Comparison of ENCODE assay signal across 8 cellular contexts in the genomic region with DNA sequence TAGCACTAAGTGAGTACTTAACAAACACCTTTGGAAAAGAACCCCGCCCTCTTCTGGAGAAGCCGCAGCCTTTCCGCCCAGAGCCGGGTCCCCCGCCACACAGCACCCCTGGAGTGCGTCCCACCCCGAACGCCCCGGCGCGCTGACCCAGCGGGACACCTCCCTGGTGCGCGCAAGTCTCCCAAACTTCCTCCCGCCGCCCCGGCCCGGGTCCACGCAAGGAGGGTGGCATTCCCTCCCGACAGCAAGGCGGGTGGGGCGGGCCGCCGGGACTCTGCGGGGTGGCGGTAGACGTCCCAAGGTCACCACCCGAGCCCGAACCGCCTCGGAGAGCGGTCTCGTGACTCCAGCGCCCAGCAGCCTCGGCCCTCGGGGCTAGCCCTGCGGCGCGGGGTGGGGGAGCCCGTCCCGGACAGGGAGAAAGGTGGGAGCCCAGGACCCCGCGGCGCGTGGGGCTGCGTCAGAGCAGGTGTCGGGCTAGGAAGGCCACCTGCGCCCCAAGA. TPM values are rescaled to one million over a fixed set of nuclear protein-coding genes. Genes with fewer than 3 reads are reported as not detected.
DNase-seq lines count a peak whose midpoint lies in the region; ATAC-seq, FAIRE-seq and TF ChIP-seq lines count a peak whose summit lies in the region.

No MANE protein-coding gene starts in this region.

- in situ Hi-C loops in Caki2 (cut with HindIII; ENCODE audit: low pct_unique_long_range_greater_than_20kb, low sequenced_read_pairs) = no loop called here

- H3K4me1 Mint-ChIP-seq in T-helper 1 cell treated with Interleukin-12 subunit alpha and Interleukin-12 subunit beta and Interleukin-4 antibody, amounts not matched to agents 30 μg/mL and 1 μg/mL, for 36 hours (ENCODE audit: low read depth) = peaks cover 37% of the 10 kb centered on the region

- 2% methylated on average over 26 of the region's 48 CpGs for WGBS in smooth muscle cell (ENCODE audit: low lambda C conversion rate)

- H3K4me3 ChIP-seq in bronchial epithelial cell (ENCODE audit: low read depth, low read length) (peak overlapping the region; percentile 97), smooth muscle cell (peak overlapping the region; percentile 97)

- ATAC-seq in GM19467 (IDR thresholded peaks at IDR 0.05; ENCODE audit: unreplicated experiment) (peak; percentile 32), HG03469 (IDR thresholded peaks at IDR 0.05; ENCODE audit: unreplicated experiment) (peak; percentile 22)

- peak overlapping the region; percentile 68 for H3K27ac ChIP-seq in smooth muscle cell (ENCODE audit: low read depth)

- peaks cover 11% of the 10 kb centered on the region for H3K36me3 Mint-ChIP-seq in T-helper 1 cell treated with Interleukin-12 subunit alpha and Interleukin-12 subunit beta and Interleukin-4 antibody, amounts not matched to agents 30 μg/mL and 1 μg/mL, for 36 hours (ENCODE audit: low read depth)

- H3K79me2 ChIP-seq in smooth muscle cell (ENCODE audit: low read depth) = peaks cover 48% of the 10 kb centered on the region

- H3F3A ChIP-seq in smooth muscle cell (ENCODE audit: low read depth) = peaks cover 6% of the 10 kb centered on the region

- H3K4me3 Mint-ChIP-seq in T-helper 1 cell treated with Interleukin-12 subunit alpha and Interleukin-12 subunit beta and Interleukin-4 antibody, amounts not matched to agents 30 μg/mL and 1 μg/mL, for 36 hours = peak overlapping the region; percentile 86

- peak overlapping the region; percentile 99 for H2AFZ ChIP-seq in smooth muscle cell (ENCODE audit: low read depth)

- peaks cover 12% of the 10 kb centered on the region for H3K4me1 ChIP-seq in smooth muscle cell (ENCODE audit: low read depth)

- peak overlapping the region; percentile 82 for H3K9ac ChIP-seq in smooth muscle cell (ENCODE audit: low read depth)

- no peak for TF ChIP-seq CTCF in bronchial epithelial cell (IDR thresholded peaks at IDR 0.05; ENCODE audit: insufficient read depth, low read length, severe bottlenecking)
- TF ChIP-seq CTCF in smooth muscle cell (IDR thresholded peaks at IDR 0.05; ENCODE audit: borderline replicate concordance, insufficient read depth, poor library complexity, severe bottlenecking) = no peak

- no peak for FAIRE-seq in bronchial epithelial cell (lab: Jason Lieb, UNC)

- DNase-seq in Caki2 (ENCODE audit: low read depth) = peak; percentile 17
- peak; percentile 35 for DNase-seq in bronchial epithelial cell (ENCODE audit: low read depth)
- peak; percentile 5 for DNase-seq in inferior parietal cortex (ENCODE audit: extremely low spot score)
- peak; percentile 34 for DNase-seq in smooth muscle cell (lab: John Stamatoyannopoulos, UW; ENCODE audit: unreplicated experiment)
- no peak for DNase-seq in NCI-H1694 treated with DMSO at 0.1 percent for 48 hours (lab: John Stamatoyannopoulos, UW)

- peaks cover 43% of the 10 kb centered on the region for H4K20me1 ChIP-seq in smooth muscle cell (ENCODE audit: low read depth)

- H3K9me3 Mint-ChIP-seq in T-helper 1 cell treated with Interleukin-12 subunit alpha and Interleukin-12 subunit beta and Interleukin-4 antibody, amounts not matched to agents 30 μg/mL and 1 μg/mL, for 36 hours = no peaks in the 10 kb centered on the region

- H3K9me3 ChIP-seq in smooth muscle cell (replicated peaks; ENCODE audit: low read depth) = no peaks in the 10 kb centered on the region

- H3K27me3 Mint-ChIP-seq in T-helper 1 cell treated with Interleukin-12 subunit alpha and Interleukin-12 subunit beta and Interleukin-4 antibody, amounts not matched to agents 30 μg/mL and 1 μg/mL, for 36 hours (ENCODE audit: low read depth) = no peaks in the 10 kb centered on the region

- peak overlapping the region; percentile 64 for H3K27ac Mint-ChIP-seq in T-helper 1 cell treated with Interleukin-12 subunit alpha and Interleukin-12 subunit beta and Interleukin-4 antibody, amounts not matched to agents 30 μg/mL and 1 μg/mL, for 36 hours

- H3K36me3 ChIP-seq in bronchial epithelial cell (ENCODE audit: control insufficient read depth, insufficient read depth, low read length) (peaks cover 2% of the 10 kb centered on the region), smooth muscle cell (ENCODE audit: low read depth) (peaks cover 3% of the 10 kb centered on the region)

- H3K4me2 ChIP-seq in smooth muscle cell = peak overlapping the region; percentile 99

- H3K27me3 ChIP-seq in bronchial epithelial cell (ENCODE audit: control insufficient read depth, insufficient read depth, low read length) = no peaks in the 10 kb centered on the region
- no peaks in the 10 kb centered on the region for H3K27me3 ChIP-seq in smooth muscle cell (ENCODE audit: low read depth)

RNA-seq across cellular contexts. Expression of a gene that starts 0.6 kb away (rescaled TPM):
- total RNA-seq in Caki2 (2014; rRNA removed; shearing (Covaris generic); ENCODE audit: low replicate concordance) = 8.5 and 9.3 TPM in 2 replicates
- total RNA-seq in bronchial epithelial cell = 21.3 and 23.7 TPM in 2 replicates
- 13.2 and 17.2 TPM in 2 replicates for total RNA-seq in smooth muscle cell
- polyA plus RNA-seq in smooth muscle cell = 9.5 and 15.7 TPM in 2 replicates
